ENCODE assay signal across 34 cellular contexts in the genomic region with DNA sequence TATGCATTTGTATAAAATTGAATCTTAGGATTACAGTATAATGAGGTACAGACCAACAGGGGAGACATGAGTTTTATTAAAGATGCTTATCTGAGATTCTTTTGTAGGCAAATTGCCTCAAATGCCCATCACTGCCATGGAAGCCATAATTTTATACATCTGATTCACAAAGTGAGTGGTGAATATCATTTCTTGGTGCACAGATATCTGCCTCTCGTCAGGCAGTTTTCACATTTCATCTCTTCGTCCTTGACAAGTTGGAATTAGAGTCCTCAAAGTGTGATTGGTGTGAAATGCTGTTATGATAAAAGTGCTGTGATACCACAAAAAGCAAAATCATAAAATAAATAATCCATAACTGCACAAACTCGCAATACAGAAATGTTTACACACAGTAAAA.
"Had no signal": no experiment of that assay in that cellular context is flagged by ENCODE, and none has a peak within 500 bp of the region (broad histone marks: within the 10 kb centered on the region; RNA-seq: fewer than 3 reads in every experiment).

No MANE protein-coding gene starts in this region.

- H3K4me2 ChIP-seq: KMS-11 had no signal

- H3K4me3 ChIP-seq: MG63 had no signal

- H3K9me3 ChIP-seq: MG63 had no signal

- H3K9ac ChIP-seq: KMS-11 had no signal

- H3K27me3 ChIP-seq: MG63 had no signal

- H3K36me3 ChIP-seq: MG63 had no signal

- H3K27ac ChIP-seq: KMS-11 had no signal

- DNase-seq: Karpas-422, Kasumi-1, MG63, MM.1S, MV-4-11, NCI-H1048, NCI-H1092, NCI-H1092 treated with DMSO at 0.1 percent for 48 hours, NCI-H1105, NCI-H1105 treated with DMSO at 0.1 percent for 48 hours, NCI-H1417, NCI-H1417 treated with DMSO at 0.1 percent for 48 hours, NCI-H1436, NCI-H1436 treated with DMSO at 0.1 percent for 48 hours, NCI-H146, NCI-H1694, NCI-H1694 treated with DMSO at 0.1 percent for 48 hours, NCI-H187, NCI-H187 treated with DMSO at 0.1 percent for 48 hours, NCI-H1930, NCI-H2029, NCI-H2029 treated with DMSO at 0.1 percent for 48 hours, NCI-H2081, NCI-H2081 treated with DMSO at 0.1 percent for 48 hours, NCI-H2107, NCI-H2171, NCI-H2171 treated with DMSO at 0.1 percent for 48 hours, NCI-H2227 treated with DMSO at 0.1 percent for 48 hours, NCI-H226, NCI-H345, NCI-H446, NCI-H446 treated with DMSO at 0.1 percent for 48 hours, NCI-H510A had no signal
